Comparison of ENCODE assay signal across 1 cellular context in the genomic region with DNA sequence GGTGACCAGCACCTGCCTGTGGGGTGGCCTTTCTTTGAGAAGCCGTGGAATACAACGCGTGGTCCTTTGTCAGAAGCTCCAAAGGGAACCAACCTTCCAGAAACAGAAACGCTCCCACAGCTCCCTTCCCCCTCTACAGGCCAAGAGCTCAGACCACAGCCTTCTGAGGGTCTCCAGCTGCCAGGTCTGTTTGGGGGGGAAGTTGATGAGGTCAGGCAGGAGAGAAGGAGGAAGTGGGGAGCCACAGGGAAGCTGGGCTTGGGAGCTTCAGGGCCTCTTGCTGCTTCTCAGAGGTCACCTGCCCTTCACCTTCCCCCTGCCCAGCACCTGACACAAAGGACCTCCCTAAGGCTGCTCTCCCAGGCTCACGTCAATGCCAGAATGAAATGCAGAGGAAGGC.
TF ChIP-seq lines count a peak whose summit lies in the region.

No MANE protein-coding gene starts in this region.

TF ChIP-seq in H1, 55 proteins besides CTCF, POLR2A, EP300 and RAD21 (continued from another document):
- no peak for TF ChIP-seq CHD1 (IDR thresholded peaks at IDR 0.05; ENCODE audit: low read depth, low read length)
- no peak for TF ChIP-seq CTBP2 (IDR thresholded peaks at IDR 0.05; ENCODE audit: borderline replicate concordance, insufficient read depth, insufficient read length, low read length)
- no peak for TF ChIP-seq CBX8 (IDR thresholded peaks at IDR 0.05; ENCODE audit: borderline replicate concordance, low read depth, low read length)
- TF ChIP-seq ASH2L (IDR thresholded peaks at IDR 0.05; ENCODE audit: low read length) = no peak
- no peak for TF ChIP-seq NRF1 (IDR thresholded peaks at IDR 0.05; ENCODE audit: low read depth, low read length)
- TF ChIP-seq TEAD4 (IDR thresholded peaks at IDR 0.05; ENCODE audit: low read depth, low read length) = no peak
- TF ChIP-seq SP4 (IDR thresholded peaks at IDR 0.05; ENCODE audit: low read length) = no peak
- TF ChIP-seq GABPA (IDR thresholded peaks at IDR 0.05; ENCODE audit: borderline replicate concordance, insufficient read depth, low read length) = no peak
